8 cellular contexts compared by ENCODE assay signal in genomic region chr15:74540135-74540760, GRCh38. TPM values are rescaled to one million over a fixed set of nuclear protein-coding genes. Genes with fewer than 3 reads are reported as not detected.
A peak's percentile ranks its signal among the peaks of the same experiment; 100 is the strongest.
DNase-seq lines count a peak whose midpoint lies in the region; ATAC-seq lines count a peak whose summit lies in the region.

No MANE protein-coding gene starts in this region.

- H3K27ac Mint-ChIP-seq in activated CD4-positive, alpha-beta memory T cell treated with anti-CD3 and anti-CD28 coated beads, Interleukin-2, amount 10 ng/mL, durations not matched to agents 7 days and 5 days, result peak overlapping the region; percentile 96
- peak overlapping the region; percentile 81 for H3K27ac Mint-ChIP-seq in stimulated activated memory B cell treated with anti-CD40 and anti-IgM and Interleukin-4, amounts not matched to agents 10 μg/mL and 1 μg/mL and 100 μg/mL, for 72 hours

- H3K4me1 ChIP-seq in iPS-15b (ENCODE audit: control insufficient read depth, insufficient read depth, low read length), result peaks cover 14% of the 10 kb centered on the region

- H3K27me3 Mint-ChIP-seq in activated CD4-positive, alpha-beta memory T cell treated with anti-CD3 and anti-CD28 coated beads, Interleukin-2, amount 10 ng/mL, durations not matched to agents 7 days and 5 days, result no peaks in the 10 kb centered on the region
- H3K27me3 Mint-ChIP-seq in stimulated activated memory B cell treated with anti-CD40 and anti-IgM and Interleukin-4, amounts not matched to agents 10 μg/mL and 1 μg/mL and 100 μg/mL, for 72 hours, result no peaks in the 10 kb centered on the region

- peaks cover 1% of the 10 kb centered on the region for H3K36me3 ChIP-seq in iPS-15b (ENCODE audit: control insufficient read depth, insufficient read depth, low read length)

- CTCF ChIA-PET in activated CD4-positive, alpha-beta memory T cell treated with anti-CD3 and anti-CD28 coated beads, Interleukin-2, amount 10 ng/mL, durations not matched to agents 7 days and 5 days (lab: Charles Lee), result interaction anchor here (0.6 to 3.6 kb wide), 11 partner anchors 13 to 385 kb away, joined by 3 to 20 read pairs (median 5); partner anchors contain the start of genes CLK3 and UBL7

- peak; percentile 28 for DNase-seq in DMS 273 (lab: John Stamatoyannopoulos, UW; ENCODE audit: unreplicated experiment)
- DNase-seq in DMS 273 treated with DMSO at 0.1 percent for 48 hours (lab: John Stamatoyannopoulos, UW), result no peak
- DNase-seq in activated CD4-positive, alpha-beta memory T cell treated with anti-CD3 and anti-CD28 coated beads, Interleukin-2, amount 10 ng/mL, durations not matched to agents 7 days and 5 days, result no peak
- no peak for DNase-seq in GDM1 (lab: John Stamatoyannopoulos, UW)

- H3K9me3 ChIP-seq in iPS-15b (ENCODE audit: control insufficient read depth, insufficient read depth, low read length), result no peaks in the 10 kb centered on the region

- H3K36me3 Mint-ChIP-seq in activated CD4-positive, alpha-beta memory T cell treated with anti-CD3 and anti-CD28 coated beads, Interleukin-2, amount 10 ng/mL, durations not matched to agents 7 days and 5 days (ENCODE audit: low read depth), result peaks cover 42% of the 10 kb centered on the region
- no peaks in the 10 kb centered on the region for H3K36me3 Mint-ChIP-seq in stimulated activated memory B cell treated with anti-CD40 and anti-IgM and Interleukin-4, amounts not matched to agents 10 μg/mL and 1 μg/mL and 100 μg/mL, for 72 hours

- POLR2A ChIA-PET in activated CD4-positive, alpha-beta memory T cell treated with anti-CD3 and anti-CD28 coated beads, Interleukin-2, amount 10 ng/mL, durations not matched to agents 7 days and 5 days (lab: Charles Lee), result interaction anchor here (0.6 to 7.8 kb wide), 43 partner anchors 9 to 1086 kb away, joined by 3 to 99 read pairs (median 4); partner anchors contain the start of genes CLK3, CYP1A1, PML and RPP25

- H3K4me3 ChIP-seq in iPS-15b (ENCODE audit: low read depth, low read length), result peak overlapping the region; percentile 93

- H3K9ac ChIP-seq in iPS-15b (ENCODE audit: low read depth, low read length), result peak overlapping the region; percentile 74

- no peaks in the 10 kb centered on the region for H3K27me3 ChIP-seq in iPS-15b (ENCODE audit: control insufficient read depth, insufficient read depth, low read length)

- peaks cover 57% of the 10 kb centered on the region for H3K4me1 Mint-ChIP-seq in activated CD4-positive, alpha-beta memory T cell treated with anti-CD3 and anti-CD28 coated beads, Interleukin-2, amount 10 ng/mL, durations not matched to agents 7 days and 5 days
- H3K4me1 Mint-ChIP-seq in stimulated activated memory B cell treated with anti-CD40 and anti-IgM and Interleukin-4, amounts not matched to agents 10 μg/mL and 1 μg/mL and 100 μg/mL, for 72 hours, result peaks cover 38% of the 10 kb centered on the region

- H3K9me3 Mint-ChIP-seq in activated CD4-positive, alpha-beta memory T cell treated with anti-CD3 and anti-CD28 coated beads, Interleukin-2, amount 10 ng/mL, durations not matched to agents 7 days and 5 days, result no peaks in the 10 kb centered on the region
- no peaks in the 10 kb centered on the region for H3K9me3 Mint-ChIP-seq in stimulated activated memory B cell treated with anti-CD40 and anti-IgM and Interleukin-4, amounts not matched to agents 10 μg/mL and 1 μg/mL and 100 μg/mL, for 72 hours

- H3K4me3 Mint-ChIP-seq in activated CD4-positive, alpha-beta memory T cell treated with anti-CD3 and anti-CD28 coated beads, Interleukin-2, amount 10 ng/mL, durations not matched to agents 7 days and 5 days, result peak overlapping the region; percentile 98
- H3K4me3 Mint-ChIP-seq in stimulated activated memory B cell treated with anti-CD40 and anti-IgM and Interleukin-4, amounts not matched to agents 10 μg/mL and 1 μg/mL and 100 μg/mL, for 72 hours, result peak overlapping the region; percentile 90

- peak; percentile 1 for ATAC-seq in HG03354 (IDR thresholded peaks at IDR 0.05; ENCODE audit: poor library complexity, severe bottlenecking, unreplicated experiment)
- ATAC-seq in stimulated activated memory B cell treated with anti-CD40 and anti-IgM and Interleukin-4, amounts not matched to agents 10 μg/mL and 1 μg/mL and 100 μg/mL, for 72 hours, result no peak
- no peak for ATAC-seq in GM18511 (IDR thresholded peaks at IDR 0.05; ENCODE audit: unreplicated experiment)

RNA-seq across cellular contexts. Expression of gene ARID3B, which starts 0.8 kb away (rescaled TPM):
- total RNA-seq in activated CD4-positive, alpha-beta memory T cell treated with anti-CD3 and anti-CD28 coated beads, Interleukin-2, amount 10 ng/mL, durations not matched to agents 7 days and 5 days, result 10 to 100 TPM; 49.2 to 52.1 TPM
